Comparison of ENCODE assay signal across 23 cellular contexts in genomic region chr5:172743112-172743959, GRCh38. TPM values are rescaled to one million over a fixed set of nuclear protein-coding genes. Genes with fewer than 3 reads are reported as not detected.
DNase-seq lines count a peak whose midpoint lies in the region; ATAC-seq and TF ChIP-seq lines count a peak whose summit lies in the region.
"Had no signal": no experiment of that assay in that cellular context is flagged by ENCODE, and none has a peak within 500 bp of the region (broad histone marks: within the 10 kb centered on the region; RNA-seq: fewer than 3 reads in every experiment).

No MANE protein-coding gene starts in this region.

- H2AFZ ChIP-seq in SK-N-SH (ENCODE audit: low read depth), result no peak overlapping the region

- H3K9me2 ChIP-seq in SK-N-SH, result no peaks in the 10 kb centered on the region

- H3K4me3 Mint-ChIP-seq in activated T-helper 17 cell treated with anti-CD3 and anti-CD28 coated beads, Interleukin-2, amount 50 U/mL, for 72 hours, result no peak overlapping the region
- no peak overlapping the region for H3K4me3 Mint-ChIP-seq in activated CD8-positive, alpha-beta memory T cell treated with anti-CD3 and anti-CD28 coated beads, Interleukin-2, amount 10 ng/mL, durations not matched to agents 7 days and 5 days
- H3K4me3 Mint-ChIP-seq: activated CD8-positive, alpha-beta T cell treated with anti-CD3 and anti-CD28 coated beads for 36 hours; activated T-cell treated with anti-CD3 and anti-CD28 coated beads, Interleukin-2, amount 50 U/mL, for 72 hours; CD14-positive monocyte; T-helper 17 cell had no signal

- DNase-seq in SK-N-SH, result no peak
- DNase-seq in suprapubic skin (ENCODE audit: low spot score in 2 of 2), result no peak
- no peak for DNase-seq in activated CD8-positive, alpha-beta memory T cell treated with anti-CD3 and anti-CD28 coated beads, Interleukin-2, amount 10 ng/mL, durations not matched to agents 7 days and 5 days
- DNase-seq in glomerular visceral epithelial cell (ENCODE audit: extremely low spot score), result no peak
- DNase-seq: activated CD8-positive, alpha-beta T cell treated with anti-CD3 and anti-CD28 coated beads for 36 hours; activated T-cell treated with anti-CD3 and anti-CD28 coated beads, Interleukin-2, amount 50 U/mL, for 72 hours; DND-41; dorsolateral prefrontal cortex; immature natural killer cell; NCI-H1930; NCI-H510A; psoas muscle; T-helper 17 cell; trophoblast cell had no signal

- H4K20me1 ChIP-seq in SK-N-SH (ENCODE audit: insufficient read depth), result no peaks in the 10 kb centered on the region

- TF ChIP-seq CTCF in SK-N-SH (IDR thresholded peaks at IDR 0.05) (no peak), gastroesophageal sphincter (IDR thresholded peaks at IDR 0.05) (no peak), suprapubic skin (IDR thresholded peaks at IDR 0.05) (no peak)

- WGBS in SK-N-SH (ENCODE audit: low lambda C conversion rate), result 91% methylated on average over 7 of the region's 7 CpGs
- 66 to 82% methylated on average over 5 to 6 of the region's 7 CpGs for WGBS in gastroesophageal sphincter (ENCODE audit: low coverage in 1 of 2), 2 donors
- 80% methylated on average over 7 of the region's 7 CpGs for WGBS in suprapubic skin

- H3K4me2 ChIP-seq in SK-N-SH, result no peak overlapping the region
- H3K4me2 ChIP-seq: A549 had no signal

- TF ChIP-seq POLR2A in gastroesophageal sphincter (IDR thresholded peaks at IDR 0.05), result no peak
- TF ChIP-seq POLR2A in suprapubic skin (IDR thresholded peaks at IDR 0.05), result no peak

- peaks cover 10% of the 10 kb centered on the region for H3K4me1 Mint-ChIP-seq in activated T-helper 17 cell treated with anti-CD3 and anti-CD28 coated beads, Interleukin-2, amount 50 U/mL, for 72 hours
- peaks cover 6% of the 10 kb centered on the region for H3K4me1 Mint-ChIP-seq in activated CD8-positive, alpha-beta memory T cell treated with anti-CD3 and anti-CD28 coated beads, Interleukin-2, amount 10 ng/mL, durations not matched to agents 7 days and 5 days

- H3K27me3 Mint-ChIP-seq in activated T-helper 17 cell treated with anti-CD3 and anti-CD28 coated beads, Interleukin-2, amount 50 U/mL, for 72 hours, result no peaks in the 10 kb centered on the region
- H3K27me3 Mint-ChIP-seq in activated CD8-positive, alpha-beta memory T cell treated with anti-CD3 and anti-CD28 coated beads, Interleukin-2, amount 10 ng/mL, durations not matched to agents 7 days and 5 days, result no peaks in the 10 kb centered on the region
- H3K27me3 Mint-ChIP-seq: activated CD8-positive, alpha-beta T cell treated with anti-CD3 and anti-CD28 coated beads for 36 hours had no signal

- no peaks in the 10 kb centered on the region for H3K36me3 Mint-ChIP-seq in activated T-helper 17 cell treated with anti-CD3 and anti-CD28 coated beads, Interleukin-2, amount 50 U/mL, for 72 hours (ENCODE audit: low read depth)
- no peaks in the 10 kb centered on the region for H3K36me3 Mint-ChIP-seq in activated CD8-positive, alpha-beta memory T cell treated with anti-CD3 and anti-CD28 coated beads, Interleukin-2, amount 10 ng/mL, durations not matched to agents 7 days and 5 days

- no peak for ATAC-seq in SK-N-SH treated with all-trans-retinoic acid at 6 μM for 48 hours
- ATAC-seq in activated T-helper 17 cell treated with anti-CD3 and anti-CD28 coated beads, Interleukin-2, amount 50 U/mL, for 72 hours (replicated peaks), result peak; percentile 59
- ATAC-seq in gastroesophageal sphincter, result no peak
- ATAC-seq in GM21825 (IDR thresholded peaks at IDR 0.05; ENCODE audit: unreplicated experiment), result no peak
- no peak for ATAC-seq in activated CD8-positive, alpha-beta memory T cell treated with anti-CD3 and anti-CD28 coated beads, Interleukin-2, amount 10 ng/mL, durations not matched to agents 7 days and 5 days
- ATAC-seq: activated CD8-positive, alpha-beta T cell treated with anti-CD3 and anti-CD28 coated beads for 36 hours; activated T-cell treated with anti-CD3 and anti-CD28 coated beads, Interleukin-2, amount 50 U/mL, for 72 hours; heart left ventricle; psoas muscle; T-helper 17 cell had no signal

- POLR2A ChIA-PET in SK-N-SH (lab: Yijun Ruan, JAX), result no interaction called here

- no peaks in the 10 kb centered on the region for H3K79me2 ChIP-seq in SK-N-SH (ENCODE audit: insufficient read depth)

- no peak overlapping the region for H3K27ac Mint-ChIP-seq in activated T-helper 17 cell treated with anti-CD3 and anti-CD28 coated beads, Interleukin-2, amount 50 U/mL, for 72 hours
- no peak overlapping the region for H3K27ac Mint-ChIP-seq in activated CD8-positive, alpha-beta memory T cell treated with anti-CD3 and anti-CD28 coated beads, Interleukin-2, amount 10 ng/mL, durations not matched to agents 7 days and 5 days
- H3K27ac Mint-ChIP-seq: activated CD8-positive, alpha-beta T cell treated with anti-CD3 and anti-CD28 coated beads for 36 hours; activated T-cell treated with anti-CD3 and anti-CD28 coated beads, Interleukin-2, amount 50 U/mL, for 72 hours had no signal

- no peak overlapping the region for H3K4me3 ChIP-seq in SK-N-SH (ENCODE audit: low read depth in 2 of 2, low read length in 1 of 2)
- H3K4me3 ChIP-seq in gastroesophageal sphincter, result no peak overlapping the region
- H3K4me3 ChIP-seq in suprapubic skin, result no peak overlapping the region
- H3K4me3 ChIP-seq: A549, breast epithelium, dorsolateral prefrontal cortex, heart left ventricle, psoas muscle had no signal

- H3K9ac ChIP-seq in SK-N-SH, result no peak overlapping the region

- H3K9me3 ChIP-seq in SK-N-SH, result no peaks in the 10 kb centered on the region
- H3K9me3 ChIP-seq in gastroesophageal sphincter, result no peaks in the 10 kb centered on the region
- no peaks in the 10 kb centered on the region for H3K9me3 ChIP-seq in suprapubic skin
- H3K9me3 ChIP-seq: breast epithelium, psoas muscle had no signal

- TF ChIP-seq EP300 in SK-N-SH (IDR thresholded peaks at IDR 0.05; ENCODE audit: borderline replicate concordance in 1 of 2, low read depth in 1 of 2, low read length in 1 of 2) (no peak), gastroesophageal sphincter (IDR thresholded peaks at IDR 0.05) (no peak), suprapubic skin (IDR thresholded peaks at IDR 0.05) (no peak)

- H3K36me3 ChIP-seq in SK-N-SH (replicated peaks in 1 of 2; ENCODE audit: control insufficient read depth in 1 of 2, insufficient read depth in 2 of 2, low read length in 1 of 2) (no peaks in the 10 kb centered on the region), gastroesophageal sphincter (no peaks in the 10 kb centered on the region), suprapubic skin (no peaks in the 10 kb centered on the region)
- H3K36me3 ChIP-seq: breast epithelium, heart left ventricle had no signal

- H3K27ac ChIP-seq in SK-N-SH (ENCODE audit: low read depth in 2 of 2, low read length in 1 of 2), result no peak overlapping the region
- H3K27ac ChIP-seq in gastroesophageal sphincter, result peak overlapping the region; percentile 6 to 97 (median 90)
- peak overlapping the region; percentile 40 for H3K27ac ChIP-seq in suprapubic skin
- H3K27ac ChIP-seq: dorsolateral prefrontal cortex, HL-60, psoas muscle had no signal

- H3K27me3 ChIP-seq in SK-N-SH (ENCODE audit: insufficient read depth) (no peaks in the 10 kb centered on the region), gastroesophageal sphincter (no peaks in the 10 kb centered on the region), suprapubic skin (no peaks in the 10 kb centered on the region)
- H3K27me3 ChIP-seq: breast epithelium, dorsolateral prefrontal cortex, heart left ventricle had no signal

- TF ChIP-seq RAD21 in SK-N-SH (IDR thresholded peaks at IDR 0.05; ENCODE audit: low read length), result no peak

- H3K9me3 Mint-ChIP-seq in activated T-helper 17 cell treated with anti-CD3 and anti-CD28 coated beads, Interleukin-2, amount 50 U/mL, for 72 hours, result no peaks in the 10 kb centered on the region
- H3K9me3 Mint-ChIP-seq in activated CD8-positive, alpha-beta memory T cell treated with anti-CD3 and anti-CD28 coated beads, Interleukin-2, amount 10 ng/mL, durations not matched to agents 7 days and 5 days (ENCODE audit: low read depth), result no peaks in the 10 kb centered on the region
- H3K9me3 Mint-ChIP-seq: activated T-cell treated with anti-CD3 and anti-CD28 coated beads, Interleukin-2, amount 50 U/mL, for 72 hours had no signal

- peaks cover 0 to 8% of the 10 kb centered on the region in 2 experiments; a peak in 3 of 4 replicates for H3K4me1 ChIP-seq in SK-N-SH (ENCODE audit: control insufficient read depth in 1 of 2, insufficient read depth in 2 of 2, low read depth in 1 of 2, low read length in 1 of 2)
- H3K4me1 ChIP-seq in gastroesophageal sphincter, result peaks cover 0 to 69% (median 12%) of the 10 kb centered on the region in 3 donors
- H3K4me1 ChIP-seq in suprapubic skin, result peaks cover 54% of the 10 kb centered on the region

- H3F3A ChIP-seq in SK-N-SH (replicated peaks; ENCODE audit: insufficient read depth), result peaks cover 5% of the 10 kb centered on the region

- CTCF ChIA-PET in SK-N-SH (lab: Yijun Ruan, JAX), result interaction anchor here (1.0 kb wide), 1 partner anchor 26 kb away, joined by 3 read pairs; no protein-coding TSS in a partner anchor
- CTCF ChIA-PET in activated CD8-positive, alpha-beta memory T cell treated with anti-CD3 and anti-CD28 coated beads, Interleukin-2, amount 10 ng/mL, durations not matched to agents 7 days and 5 days (lab: Charles Lee), result interaction anchor here (1.3 kb wide), 1 partner anchor 11 kb away, joined by 3 read pairs; no protein-coding TSS in a partner anchor

TF ChIP-seq in SK-N-SH treated with all-trans-retinoic acid at 6 μM for 48 hours, 23 proteins besides CTCF, POLR2A, EP300 and RAD21:
- no peak for TF ChIP-seq ZC3H10 (CRISPR knock-in tag; IDR thresholded peaks at IDR 0.05)
- TF ChIP-seq ZFP3 (CRISPR knock-in tag; IDR thresholded peaks at IDR 0.05), result peak; percentile 96

TF ChIP-seq in SK-N-SH, 30 proteins besides CTCF, POLR2A, EP300 and RAD21:
- TF ChIP-seq SMC3 (IDR thresholded peaks at IDR 0.05; ENCODE audit: low read depth, low read length) (no peak), RXRA (IDR thresholded peaks at IDR 0.05; ENCODE audit: borderline replicate concordance, low read depth) (no peak)

RNA-seq across cellular contexts. Expression of gene DUSP1, which starts 27.7 kb away (rescaled TPM):
- polyA plus RNA-seq in SK-N-SH (2012; rRNA removed), result 373 and 455 TPM in 2 replicates
- polyA plus RNA-seq in SK-N-SH (2012; cell fraction: cytosol; rRNA removed), result 208 and 248 TPM in 2 replicates
- polyA plus RNA-seq in SK-N-SH (2012; cell fraction: nucleus; rRNA removed), result 873 and 891 TPM in 2 replicates
- 10 to 100 TPM; 18.3 to 24.6 TPM for total RNA-seq in activated T-helper 17 cell treated with anti-CD3 and anti-CD28 coated beads, Interleukin-2, amount 50 U/mL, for 72 hours
- total RNA-seq in gastroesophageal sphincter (100 to 1,000 TPM; 488 to 965 (median 649) TPM), suprapubic skin (1,000 to 10,000 TPM; 1,246 to 2,948 (median 1,762) TPM)
- total RNA-seq in activated CD8-positive, alpha-beta memory T cell treated with anti-CD3 and anti-CD28 coated beads, Interleukin-2, amount 10 ng/mL, durations not matched to agents 7 days and 5 days, result 10 to 100 TPM in 1 of 2 experiments, 1 to 10 TPM in 1; 6.5 to 32.5 TPM

Comparison
In these comparisons a context has a peak if more than half of its experiments do, and no peak if none do; other contexts are left out.
1. H3K27ac ChIP-seq: peak in gastroesophageal sphincter (4 of 4) and suprapubic skin (single experiment); none in SK-N-SH (0 of 2).
2. RNA of gene DUSP1, which starts 27.7 kb away (total RNA-seq): 1,246 to 2,948 TPM in suprapubic skin and 488 to 965 TPM in gastroesophageal sphincter; 6.5 to 32.5 TPM in activated CD8-positive, alpha-beta memory T cell treated with anti-CD3 and anti-CD28 coated beads, Interleukin-2, amount 10 ng/mL, durations not matched to agents 7 days and 5 days and 18.3 to 24.6 TPM in activated T-helper 17 cell treated with anti-CD3 and anti-CD28 coated beads, Interleukin-2, amount 50 U/mL, for 72 hours; every median in the first group is over 10 times any median in the second.